ENCODE assay signal across 16 cellular contexts in the genomic region with DNA sequence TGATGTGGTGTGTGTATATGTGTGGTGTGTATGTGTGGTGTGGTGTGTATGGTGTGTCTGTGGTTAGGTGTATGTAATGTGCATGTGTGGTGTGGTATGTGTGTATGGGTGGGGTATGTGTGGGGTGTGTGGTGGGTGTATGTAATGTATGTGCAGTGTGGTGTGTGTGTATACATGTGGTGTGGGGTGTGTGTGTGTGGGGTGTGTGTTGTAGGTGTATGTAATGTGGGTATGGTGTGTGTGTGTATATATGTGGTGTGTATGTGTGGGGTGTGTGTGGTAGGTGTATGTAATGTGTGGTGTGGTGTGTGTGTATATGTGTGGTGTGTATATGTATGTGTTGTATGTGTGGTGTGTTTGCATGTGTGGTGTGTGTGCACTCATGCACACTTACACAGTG.
DNase-seq lines count a peak whose midpoint lies in the region; ATAC-seq, FAIRE-seq and TF ChIP-seq lines count a peak whose summit lies in the region.
"Had no signal": no experiment of that assay in that cellular context is flagged by ENCODE, and none has a peak within 500 bp of the region (broad histone marks: within the 10 kb centered on the region; RNA-seq: fewer than 3 reads in every experiment).

No MANE protein-coding gene starts in this region.

- H3K27me3 Mint-ChIP-seq in Calu3 (ENCODE audit: unreplicated experiment) (no peaks in the 10 kb centered on the region), brain (peaks cover 6% of the 10 kb centered on the region), neural crest cell (ENCODE audit: low read depth) (peaks cover 2% of the 10 kb centered on the region)

- H3K4me1 Mint-ChIP-seq in Calu3 (ENCODE audit: low read depth, unreplicated experiment) (peaks cover 15% of the 10 kb centered on the region), brain (peaks cover 26% of the 10 kb centered on the region), neural crest cell (peaks cover 3% of the 10 kb centered on the region)
- H3K4me1 Mint-ChIP-seq: GM23338 had no signal

- FAIRE-seq in A549 (lab: Jason Lieb, UNC) = no peak
- FAIRE-seq: G401.6 had no signal

- H3K36me3 Mint-ChIP-seq in Calu3 (ENCODE audit: insufficient read depth, unreplicated experiment) = peaks cover 8% of the 10 kb centered on the region
- no peaks in the 10 kb centered on the region for H3K36me3 Mint-ChIP-seq in brain
- H3K36me3 Mint-ChIP-seq in neural crest cell (ENCODE audit: low read depth) = no peaks in the 10 kb centered on the region

- H3K27ac Mint-ChIP-seq in Calu3 (ENCODE audit: unreplicated experiment) = peak overlapping the region; percentile 11
- H3K27ac Mint-ChIP-seq in brain = peak overlapping the region in 4 of 5 experiments; percentile 1 to 46 (median 6)
- H3K27ac Mint-ChIP-seq in neural crest cell (ENCODE audit: unreplicated experiment) = peak overlapping the region; percentile 74
- H3K27ac Mint-ChIP-seq: GM23338 had no signal

- intact Hi-C loops in Calu3 (cut with micrococcal nuclease; ENCODE audit: unreplicated experiment) (no loop called here), A673 (cut with micrococcal nuclease; ENCODE audit: unreplicated experiment) (no loop called here), breast epithelium (cut with DNase I; ENCODE audit: low total_unique reads) (no loop called here)

- H3K4me3 ChIP-seq in A549 = no peak overlapping the region
- H3K4me3 ChIP-seq in A673 (ENCODE audit: low read depth, low read length, poor library complexity, severe bottlenecking) = no peak overlapping the region
- H3K4me3 ChIP-seq in breast epithelium = no peak overlapping the region
- H3K4me3 ChIP-seq: GM23338 had no signal

- H3K4me2 ChIP-seq in A549 = no peak overlapping the region
- H3K4me2 ChIP-seq: GM23338, KMS-11 had no signal

- no peak for TF ChIP-seq RAD21 in A549 (conservative IDR thresholded peaks at IDR 0.05 in 1 of 2, IDR thresholded peaks at IDR 0.05 in 1 of 2)

- ATAC-seq in A549 = no peak
- ATAC-seq: GM23338 had no signal

- H3K27me3 ChIP-seq in A673 (replicated peaks; ENCODE audit: insufficient read depth, low read depth, low read length, poor library complexity) (no peaks in the 10 kb centered on the region), breast epithelium (no peaks in the 10 kb centered on the region)

- POLR2A ChIA-PET in A549 (lab: Yijun Ruan, JAX) (no interaction called here), A673 (lab: Charles Lee; ENCODE audit: low non-redundant PET) (no interaction called here)

- CTCF ChIA-PET in A549 (lab: Yijun Ruan, JAX) (interaction anchor here (1.4 kb wide), 1 partner anchor 12 kb away, joined by 3 read pairs; no protein-coding TSS in a partner anchor), Calu3 (lab: Charles Lee) (no interaction called here), A673 (lab: Charles Lee) (no interaction called here)

- H3K9me3 ChIP-seq in A549 (no peaks in the 10 kb centered on the region), A673 (ENCODE audit: low read depth, low read length, poor library complexity, severe bottlenecking) (no peaks in the 10 kb centered on the region), breast epithelium (no peaks in the 10 kb centered on the region)

- no peak for TF ChIP-seq EP300 in A549 (IDR thresholded peaks at IDR 0.05)

- H3K27ac ChIP-seq in A549 (peak overlapping the region; percentile 91), A673 (ENCODE audit: low read depth, low read length, poor library complexity, severe bottlenecking) (no peak overlapping the region), breast epithelium (no peak overlapping the region)
- H3K27ac ChIP-seq: C4-2B, KMS-11 had no signal

- no peak for DNase-seq in A549 (ENCODE audit: low read depth in 1 of 2, low spot score in 1 of 2)
- DNase-seq in Calu3 = no peak
- no peak for DNase-seq in neural crest cell (ENCODE audit: low read depth, low spot score)
- DNase-seq in SHP77 (lab: John Stamatoyannopoulos, UW) = no peak
- no peak for DNase-seq in A673 (ENCODE audit: low spot score)
- DNase-seq in breast epithelium (ENCODE audit: low spot score in 2 of 2) = no peak
- DNase-seq: ACHN, NCI-H1417 treated with DMSO at 0.1 percent for 48 hours, NCI-H187 treated with DMSO at 0.1 percent for 48 hours, NCI-H226, SIG-M5 had no signal

- no peaks in the 10 kb centered on the region for H3K9me3 Mint-ChIP-seq in Calu3 (ENCODE audit: low read depth, unreplicated experiment)
- H3K9me3 Mint-ChIP-seq in brain = peaks cover 0 to 3% (median 0%) of the 10 kb centered on the region in 5 experiments
- H3K9me3 Mint-ChIP-seq in neural crest cell = peaks cover 5% of the 10 kb centered on the region
- H3K9me3 Mint-ChIP-seq: GM23338 had no signal

- TF ChIP-seq CTCF in A549 (IDR thresholded peaks at IDR 0.05) (no peak), Calu3 (IDR thresholded peaks at IDR 0.05; ENCODE audit: unreplicated experiment) (no peak), brain (conservative IDR thresholded peaks at IDR 0.05) (no peak), neural crest cell (conservative IDR thresholded peaks at IDR 0.05) (no peak), A673 (conservative IDR thresholded peaks at IDR 0.05; ENCODE audit: low read depth, low read length) (no peak), breast epithelium (IDR thresholded peaks at IDR 0.05) (no peak)

- no TSS peak for BruUV-seq in Calu3 (replicated peaks; lab: Mats Ljungman, UMichigan)
- BruUV-seq in A673 (replicated peaks; lab: Mats Ljungman, UMichigan) = no TSS peak

- H3K4me1 ChIP-seq in A549 (peaks cover 21% of the 10 kb centered on the region), A673 (ENCODE audit: insufficient read depth, low read length, poor library complexity, severe bottlenecking) (no peaks in the 10 kb centered on the region), breast epithelium (no peaks in the 10 kb centered on the region)

- H3K4me3 Mint-ChIP-seq in Calu3 (ENCODE audit: low read depth, unreplicated experiment) (no peak overlapping the region), brain (no peak overlapping the region), neural crest cell (no peak overlapping the region)
- H3K4me3 Mint-ChIP-seq: GM23338 had no signal

- TF ChIP-seq POLR2A in A549 (IDR thresholded peaks at IDR 0.05; ENCODE audit: low read length) (no peak), breast epithelium (IDR thresholded peaks at IDR 0.05) (no peak)

- no peaks in the 10 kb centered on the region for H3K36me3 ChIP-seq in A673 (ENCODE audit: insufficient read depth, low read length, poor library complexity, severe bottlenecking)
- no peaks in the 10 kb centered on the region for H3K36me3 ChIP-seq in breast epithelium

TF ChIP-seq in A549, 52 proteins besides CTCF, POLR2A, EP300 and RAD21:
- TF ChIP-seq CHD4 (IDR thresholded peaks at IDR 0.05; ENCODE audit: borderline replicate concordance) (no peak), FOSL2 (IDR thresholded peaks at IDR 0.05) (no peak), FOSL2 (CRISPR knock-in tag; IDR thresholded peaks at IDR 0.05) (no peak), HOXA7 (CRISPR knock-in tag; IDR thresholded peaks at IDR 0.05) (no peak), NFE2L2 (conservative IDR thresholded peaks at IDR 0.05; ENCODE audit: low read length) (no peak), RNF2 (IDR thresholded peaks at IDR 0.05; ENCODE audit: borderline replicate concordance, low read depth) (no peak), ESRRA (IDR thresholded peaks at IDR 0.05; ENCODE audit: borderline replicate concordance, low read length) (no peak), FOSB (CRISPR knock-in tag; IDR thresholded peaks at IDR 0.05) (no peak), CEBPB (IDR thresholded peaks at IDR 0.05) (no peak), NR3C1 (IDR thresholded peaks at IDR 0.05) (no peak), CBX2 (IDR thresholded peaks at IDR 0.05; ENCODE audit: borderline replicate concordance, low read depth) (no peak), CHD2 (IDR thresholded peaks at IDR 0.05; ENCODE audit: low read length, partially characterized antibody) (no peak)
- TF ChIP-seq, protein P1, sequence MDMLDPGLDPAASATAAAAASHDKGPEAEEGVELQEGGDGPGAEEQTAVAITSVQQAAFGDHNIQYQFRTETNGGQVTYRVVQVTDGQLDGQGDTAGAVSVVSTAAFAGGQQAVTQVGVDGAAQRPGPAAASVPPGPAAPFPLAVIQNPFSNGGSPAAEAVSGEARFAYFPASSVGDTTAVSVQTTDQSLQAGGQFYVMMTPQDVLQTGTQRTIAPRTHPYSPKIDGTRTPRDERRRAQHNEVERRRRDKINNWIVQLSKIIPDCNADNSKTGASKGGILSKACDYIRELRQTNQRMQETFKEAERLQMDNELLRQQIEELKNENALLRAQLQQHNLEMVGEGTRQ (IDR thresholded peaks at IDR 0.05) = no peak
- TF ChIP-seq, protein P2, sequence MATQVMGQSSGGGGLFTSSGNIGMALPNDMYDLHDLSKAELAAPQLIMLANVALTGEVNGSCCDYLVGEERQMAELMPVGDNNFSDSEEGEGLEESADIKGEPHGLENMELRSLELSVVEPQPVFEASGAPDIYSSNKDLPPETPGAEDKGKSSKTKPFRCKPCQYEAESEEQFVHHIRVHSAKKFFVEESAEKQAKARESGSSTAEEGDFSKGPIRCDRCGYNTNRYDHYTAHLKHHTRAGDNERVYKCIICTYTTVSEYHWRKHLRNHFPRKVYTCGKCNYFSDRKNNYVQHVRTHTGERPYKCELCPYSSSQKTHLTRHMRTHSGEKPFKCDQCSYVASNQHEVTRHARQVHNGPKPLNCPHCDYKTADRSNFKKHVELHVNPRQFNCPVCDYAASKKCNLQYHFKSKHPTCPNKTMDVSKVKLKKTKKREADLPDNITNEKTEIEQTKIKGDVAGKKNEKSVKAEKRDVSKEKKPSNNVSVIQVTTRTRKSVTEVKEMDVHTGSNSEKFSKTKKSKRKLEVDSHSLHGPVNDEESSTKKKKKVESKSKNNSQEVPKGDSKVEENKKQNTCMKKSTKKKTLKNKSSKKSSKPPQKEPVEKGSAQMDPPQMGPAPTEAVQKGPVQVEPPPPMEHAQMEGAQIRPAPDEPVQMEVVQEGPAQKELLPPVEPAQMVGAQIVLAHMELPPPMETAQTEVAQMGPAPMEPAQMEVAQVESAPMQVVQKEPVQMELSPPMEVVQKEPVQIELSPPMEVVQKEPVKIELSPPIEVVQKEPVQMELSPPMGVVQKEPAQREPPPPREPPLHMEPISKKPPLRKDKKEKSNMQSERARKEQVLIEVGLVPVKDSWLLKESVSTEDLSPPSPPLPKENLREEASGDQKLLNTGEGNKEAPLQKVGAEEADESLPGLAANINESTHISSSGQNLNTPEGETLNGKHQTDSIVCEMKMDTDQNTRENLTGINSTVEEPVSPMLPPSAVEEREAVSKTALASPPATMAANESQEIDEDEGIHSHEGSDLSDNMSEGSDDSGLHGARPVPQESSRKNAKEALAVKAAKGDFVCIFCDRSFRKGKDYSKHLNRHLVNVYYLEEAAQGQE (IDR thresholded peaks at IDR 0.05) = no peak

Comparison
In these comparisons a context has a peak if more than half of its experiments do, and no peak if none do; other contexts are left out.
1. H3K27ac ChIP-seq: peak in A549 (2 of 2); none in A673 (single experiment) and breast epithelium (0 of 2).
2. H3K27ac Mint-ChIP-seq: peak in every context shown above with its lines; median percentile 74 in neural crest cell; 11 in Calu3; 6 in brain.